8 cellular contexts compared by ENCODE assay signal in the genomic region with DNA sequence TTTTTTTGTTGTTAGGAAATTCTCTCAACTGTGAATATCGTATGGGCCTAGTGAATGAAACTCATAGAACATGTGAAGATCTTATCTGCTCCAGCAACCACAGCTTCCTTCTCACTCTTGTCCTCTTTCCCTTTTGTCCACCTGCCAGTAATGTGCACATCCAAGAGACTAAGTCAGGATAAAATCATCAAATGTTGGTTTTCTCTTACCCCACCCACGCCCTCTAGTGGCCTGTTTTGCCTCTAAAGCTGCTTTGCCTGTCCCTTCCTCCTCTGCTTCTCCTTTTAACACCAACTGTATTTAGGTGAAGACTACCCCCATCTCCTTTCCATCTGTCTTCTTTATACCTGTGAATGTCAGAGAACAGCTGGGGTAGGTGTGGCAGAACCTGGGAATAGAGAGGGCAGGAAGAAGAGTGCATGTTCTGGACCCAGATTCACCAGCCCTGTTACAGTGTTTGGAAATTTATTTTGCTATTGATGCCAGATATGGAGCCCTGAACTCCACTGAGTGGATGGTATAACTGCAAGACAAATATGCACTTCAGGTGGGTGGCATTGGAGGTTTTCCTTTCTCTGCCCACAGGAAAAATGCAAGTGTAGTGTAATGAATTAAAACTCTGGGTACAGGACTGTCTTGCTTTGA. TPM values are rescaled to one million over a fixed set of nuclear protein-coding genes. Genes with fewer than 3 reads are reported as not detected.
DNase-seq lines count a peak whose midpoint lies in the region; ATAC-seq and TF ChIP-seq lines count a peak whose summit lies in the region.

No MANE protein-coding gene starts in this region.

- peak overlapping the region; percentile 44 for H3K4me3 Mint-ChIP-seq in activated naive CD8-positive, alpha-beta T cell treated with anti-CD3 and anti-CD28 coated beads, Interleukin-2, amount 10 ng/mL, durations not matched to agents 7 days and 5 days

- H3K36me3 Mint-ChIP-seq in activated naive CD8-positive, alpha-beta T cell treated with anti-CD3 and anti-CD28 coated beads, Interleukin-2, amount 10 ng/mL, durations not matched to agents 7 days and 5 days: peaks cover 3% of the 10 kb centered on the region

- no peaks in the 10 kb centered on the region for H3K9me3 ChIP-seq in SU-DHL-6 (ENCODE audit: insufficient read depth, low read length)
- no peaks in the 10 kb centered on the region for H3K9me3 ChIP-seq in heart left ventricle

- H2AFZ ChIP-seq in SU-DHL-6 (ENCODE audit: low read depth, low read length, severe bottlenecking): no peak overlapping the region

- TF ChIP-seq POLR2A in heart left ventricle (IDR thresholded peaks at IDR 0.05): no peak

- H3K79me2 ChIP-seq in SU-DHL-6 (ENCODE audit: insufficient read depth, low read length): no peaks in the 10 kb centered on the region

- H3K4me3 ChIP-seq in SU-DHL-6 (ENCODE audit: insufficient read depth, low read length, poor library complexity, severe bottlenecking) (no peak overlapping the region), heart left ventricle (no peak overlapping the region)

- H3K27ac Mint-ChIP-seq in activated naive CD8-positive, alpha-beta T cell treated with anti-CD3 and anti-CD28 coated beads, Interleukin-2, amount 10 ng/mL, durations not matched to agents 7 days and 5 days: peak overlapping the region; percentile 19

- intact Hi-C loops in heart left ventricle (cut with DNase I): loop anchor here (2.0 to 10.0 kb wide), 7 partner anchors 43 to 361 kb away; no protein-coding TSS in a partner anchor

- peaks cover 51% of the 10 kb centered on the region for H3K4me1 Mint-ChIP-seq in activated naive CD8-positive, alpha-beta T cell treated with anti-CD3 and anti-CD28 coated beads, Interleukin-2, amount 10 ng/mL, durations not matched to agents 7 days and 5 days

- H3K36me3 ChIP-seq in SU-DHL-6 (ENCODE audit: low read length) (no peaks in the 10 kb centered on the region), heart left ventricle (peaks cover 0 to 5% (median 0%) of the 10 kb centered on the region in 9 donors)

- TF ChIP-seq CTCF in GM10248 (IDR thresholded peaks at IDR 0.05; ENCODE audit: control extremely low read depth, extremely low read depth, low read depth, missing control alignments): peak; percentile 72
- peak; percentile 94 for TF ChIP-seq CTCF in SU-DHL-6 (IDR thresholded peaks at IDR 0.05; ENCODE audit: insufficient read depth, low read length, poor library complexity, severe bottlenecking)
- peak; percentile 62 to 84 (median 76) for TF ChIP-seq CTCF in heart left ventricle (IDR thresholded peaks at IDR 0.05)

- CTCF ChIA-PET in GM10248 (lab: Yijun Ruan, JAX): interaction anchor here (0.7 to 5.5 kb wide), 56 partner anchors 8 to 358 kb away, joined by 3 to 126 read pairs (median 4); partner anchors contain the start of gene MGAT5

- H3K9me2 ChIP-seq in SU-DHL-6 (replicated peaks; ENCODE audit: insufficient read depth, low read length): no peaks in the 10 kb centered on the region

- no peaks in the 10 kb centered on the region for H4K20me1 ChIP-seq in SU-DHL-6 (ENCODE audit: low read depth, low read length)

- no peaks in the 10 kb centered on the region for H3K9me3 Mint-ChIP-seq in activated naive CD8-positive, alpha-beta T cell treated with anti-CD3 and anti-CD28 coated beads, Interleukin-2, amount 10 ng/mL, durations not matched to agents 7 days and 5 days

- peaks cover 3 to 80% (median 53%) of the 10 kb centered on the region in 12 donors for H3K4me1 ChIP-seq in heart left ventricle

- 26 to 34% (median 30%) methylated on average over 2 of the region's 2 CpGs for WGBS in heart left ventricle, 4 donors

- H3K27me3 ChIP-seq in SU-DHL-6 (ENCODE audit: low read length) (no peaks in the 10 kb centered on the region), heart left ventricle (no peaks in the 10 kb centered on the region)

- POLR2A ChIA-PET in GM10248 (lab: Yijun Ruan, JAX): no interaction called here
- POLR2A ChIA-PET in activated naive CD8-positive, alpha-beta T cell treated with anti-CD3 and anti-CD28 coated beads, Interleukin-2, amount 10 ng/mL, durations not matched to agents 7 days and 5 days (lab: Charles Lee): interaction anchor here (0.5 to 1.6 kb wide), 6 partner anchors 17 to 126 kb away, joined by 3 to 13 read pairs (median 4); no protein-coding TSS in a partner anchor

- H3K9ac ChIP-seq in SU-DHL-6 (ENCODE audit: low read length): peak overlapping the region; percentile 16; the same call in 1 of the 2 replicates

- H3K27ac ChIP-seq in SU-DHL-6 (ENCODE audit: low read depth, low read length) (no peak overlapping the region), heart left ventricle (peak overlapping the region in 2 of 12 donors; percentile 50 to 52)

- peak; percentile 56 for ATAC-seq in activated naive CD8-positive, alpha-beta T cell treated with anti-CD3 and anti-CD28 coated beads, Interleukin-2, amount 10 ng/mL, durations not matched to agents 7 days and 5 days (ENCODE audit: low read depth)
- ATAC-seq in heart left ventricle: peak; percentile 41 to 71 (median 64)
- ATAC-seq in HG03045 (IDR thresholded peaks at IDR 0.05; ENCODE audit: unreplicated experiment): no peak

- no peak for DNase-seq in GM10248 (ENCODE audit: extremely low spot score)
- peak; percentile 60 for DNase-seq in NCI-H1092 (lab: John Stamatoyannopoulos, UW)
- peak; percentile 60 for DNase-seq in activated naive CD8-positive, alpha-beta T cell treated with anti-CD3 and anti-CD28 coated beads, Interleukin-2, amount 10 ng/mL, durations not matched to agents 7 days and 5 days
- DNase-seq in heart left ventricle: peak; percentile 76 to 86 (median 78)
- peak; percentile 57 for DNase-seq in renal cortical epithelial cell (ENCODE audit: low read depth)
- DNase-seq in epidermal melanocyte (ENCODE audit: insufficient read length, low spot score): no peak

- H3K27me3 Mint-ChIP-seq in activated naive CD8-positive, alpha-beta T cell treated with anti-CD3 and anti-CD28 coated beads, Interleukin-2, amount 10 ng/mL, durations not matched to agents 7 days and 5 days: no peaks in the 10 kb centered on the region

- H3K4me2 ChIP-seq in SU-DHL-6 (ENCODE audit: low read depth, low read length, poor library complexity, severe bottlenecking): peak overlapping the region; percentile 14

- H3F3A ChIP-seq in SU-DHL-6 (ENCODE audit: insufficient read depth): 0 out of 2 replicates have a peak, but pooled peaks cover 6% of the 10 kb centered on the region

RNA-seq across cellular contexts. Expression of gene MGAT5, which starts 8.4 kb away (rescaled TPM):
- 10 to 100 TPM; 66.3 to 70.9 TPM for total RNA-seq in activated naive CD8-positive, alpha-beta T cell treated with anti-CD3 and anti-CD28 coated beads, Interleukin-2, amount 10 ng/mL, durations not matched to agents 7 days and 5 days
- 100 to 1,000 TPM in 3 of 9 donors, 10 to 100 TPM in 6; 63.1 to 116 (median 84.5) TPM for total RNA-seq in heart left ventricle
- 10 to 100 TPM in 1 of 2 donors, 1 to 10 TPM in 1; 9.7 to 38.8 TPM for polyA plus RNA-seq in heart left ventricle
- 39.1 and 43.6 TPM in 2 replicates for total RNA-seq in renal cortical epithelial cell

Comparison
In these comparisons a context has a peak if more than half of its experiments do, and no peak if none do; other contexts are left out.
1. DNase-seq: peak in NCI-H1092 (single experiment), activated naive CD8-positive, alpha-beta T cell treated with anti-CD3 and anti-CD28 coated beads, Interleukin-2, amount 10 ng/mL, durations not matched to agents 7 days and 5 days (single experiment), heart left ventricle (5 of 5) and renal cortical epithelial cell (single experiment); none in GM10248 (single experiment) and epidermal melanocyte (single experiment).
2. Peak in every context shown above with its lines, with median percentiles within 50 percentile points of each other: CTCF ChIP-seq.